In genomic region chr5:132074091-132074771, GRCh38 we compare ENCODE assay signal across 1 cellular context.
TF ChIP-seq lines count a peak whose summit lies in the region.

No MANE protein-coding gene starts in this region.

TF ChIP-seq in IMR-90, 13 proteins besides CTCF, POLR2A, EP300 and RAD21 (continued from another document):
- TF ChIP-seq BHLHE40 (IDR thresholded peaks at IDR 0.05; ENCODE audit: low read depth, low read length), result no peak
- TF ChIP-seq ELK1 (IDR thresholded peaks at IDR 0.05; ENCODE audit: borderline replicate concordance, low read depth, low read length), result no peak
- no peak for TF ChIP-seq CEBPB (IDR thresholded peaks at IDR 0.05; ENCODE audit: low read depth, low read length)
- TF ChIP-seq FOS (IDR thresholded peaks at IDR 0.05; ENCODE audit: low read depth, low read length), result no peak
- no peak for TF ChIP-seq USF2 (IDR thresholded peaks at IDR 0.05; ENCODE audit: low read depth, low read length)
- TF ChIP-seq RFX5 (IDR thresholded peaks at IDR 0.05; ENCODE audit: low read depth, low read length), result no peak
TF ChIP-seq in IMR-90: peak in this region for 0.
